In genomic region chr17:16346721-16347271, GRCh38 we compare ENCODE assay signal across 36 cellular contexts.
"Had no signal": no experiment of that assay in that cellular context is flagged by ENCODE, and none has a peak within 500 bp of the region (broad histone marks: within the 10 kb centered on the region; RNA-seq: fewer than 3 reads in every experiment).

No MANE protein-coding gene starts in this region.

- H3K9me3 Mint-ChIP-seq: activated CD4-positive, alpha-beta memory T cell treated with anti-CD3 and anti-CD28 coated beads for 36 hours; activated CD4-positive, alpha-beta T cell treated with anti-CD3 and anti-CD28 coated beads, Interleukin-2, amount 10 ng/mL, durations not matched to agents 24 days and 14 days; activated naive CD4-positive, alpha-beta T cell treated with anti-CD3 and anti-CD28 coated beads, Interleukin-2, amount 10 ng/mL, durations not matched to agents 7 days and 5 days; activated naive CD4-positive, alpha-beta T cell treated with anti-CD3 and anti-CD28 coated beads, Interleukin-2, amount 50 U/mL, for 72 hours; activated naive CD8-positive, alpha-beta T cell treated with anti-CD3 and anti-CD28 coated beads, Interleukin-2, amount 10 ng/mL, durations not matched to agents 7 days and 5 days; activated T-helper 1 cell treated with anti-CD3 and anti-CD28 coated beads, Interleukin-12 subunit alpha, Interleukin-12 subunit beta, Interleukin-2, Interleukin-4 antibody, amounts not matched to agents 30 ng/mL and 10 ng/mL and 1 ng/mL, durations not matched to agents 14 hours and 24 hours and 36 hours; activated T-helper 2 cell treated with anti-CD3 and anti-CD28 coated beads, Interferon-gamma antibody, Interleukin-2, Interleukin-4, amounts not matched to agents 10 μg/mL and 5 μg/mL and 100 μg/mL, durations not matched to agents 14 hours and 24 hours and 36 hours; brain; T-helper 2 cell treated with Interferon-gamma antibody and Interleukin-4, amounts not matched to agents 5 μg/mL and 100 μg/mL, for 36 hours had no signal

- H3K27me3 ChIP-seq: ascending aorta, breast epithelium, cardiac muscle cell, colonic mucosa, gastroesophageal sphincter had no signal

- H3K27ac ChIP-seq: ascending aorta, breast epithelium, cardiac muscle cell, colonic mucosa, epithelial cell of prostate, esophagus squamous epithelium, gastroesophageal sphincter, WERI-Rb-1 had no signal

- DNase-seq: activated CD4-positive, alpha-beta memory T cell treated with anti-CD3 and anti-CD28 coated beads for 36 hours; activated CD4-positive, alpha-beta T cell treated with anti-CD3 and anti-CD28 coated beads for 36 hours; activated CD4-positive, alpha-beta T cell treated with anti-CD3 and anti-CD28 coated beads, Interleukin-2, amount 10 ng/mL, durations not matched to agents 24 days and 14 days; activated CD4-positive, CD25-positive, alpha-beta regulatory T cell; activated CD4-positive, CD25-positive, alpha-beta regulatory T cell treated with anti-CD3 and anti-CD28 coated beads, Interleukin-2, amount 50 U/mL, for 72 hours; activated CD8-positive, alpha-beta memory T cell treated with anti-CD3 and anti-CD28 coated beads, Interleukin-2, amount 10 ng/mL, durations not matched to agents 7 days and 5 days; activated CD8-positive, alpha-beta memory T cell treated with anti-CD3 and anti-CD28 coated beads, Interleukin-2, amount 50 U/mL, for 4 hours; activated CD8-positive, alpha-beta T cell treated with anti-CD3 and anti-CD28 coated beads, Interleukin-2, amount 10 ng/mL, durations not matched to agents 7 days and 5 days; activated effector memory CD4-positive, alpha-beta T cell treated with anti-CD3 and anti-CD28 coated beads, Interleukin-2, amount 50 U/mL, for 16 hours; activated naive CD4-positive, alpha-beta T cell; activated naive CD4-positive, alpha-beta T cell treated with anti-CD3 and anti-CD28 coated beads, Interleukin-2, amount 10 ng/mL, durations not matched to agents 7 days and 5 days; activated naive CD8-positive, alpha-beta T cell treated with anti-CD3 and anti-CD28 coated beads, Interleukin-2, amount 10 ng/mL, durations not matched to agents 7 days and 5 days; activated T-cell treated with anti-CD3 and anti-CD28 coated beads, Interleukin-2, amount 50 U/mL, for 1 hour; activated T-cell treated with anti-CD3 and anti-CD28 coated beads, Interleukin-2, amount 50 U/mL, for 48 hours; central memory CD4-positive, alpha-beta T cell; cerebellar nuclear complex; colonic mucosa; effector CD8-positive, alpha-beta T cell; esophagus squamous epithelium; foreskin melanocyte; heart right ventricle; T-helper 17 cell; T1000; WERI-Rb-1 had no signal

- H3K4me3 ChIP-seq: ascending aorta, breast epithelium, cardiac muscle cell, colonic mucosa, esophagus squamous epithelium, gastroesophageal sphincter, heart right ventricle had no signal

- H3K27me3 Mint-ChIP-seq: activated CD4-positive, alpha-beta memory T cell treated with anti-CD3 and anti-CD28 coated beads for 36 hours; activated CD4-positive, alpha-beta T cell treated with anti-CD3 and anti-CD28 coated beads for 36 hours; activated naive CD4-positive, alpha-beta T cell treated with anti-CD3 and anti-CD28 coated beads, Interleukin-2, amount 10 ng/mL, durations not matched to agents 7 days and 5 days; activated naive CD8-positive, alpha-beta T cell treated with anti-CD3 and anti-CD28 coated beads, Interleukin-2, amount 10 ng/mL, durations not matched to agents 7 days and 5 days; T-helper 17 cell had no signal

- FAIRE-seq: endometrium, endothelial cell of umbilical vein had no signal

- H3K4me3 Mint-ChIP-seq: activated CD4-positive, alpha-beta memory T cell treated with anti-CD3 and anti-CD28 coated beads for 36 hours; activated CD4-positive, alpha-beta T cell treated with anti-CD3 and anti-CD28 coated beads for 36 hours; activated CD4-positive, alpha-beta T cell treated with anti-CD3 and anti-CD28 coated beads, Interleukin-2, amount 10 ng/mL, durations not matched to agents 24 days and 14 days; activated CD8-positive, alpha-beta memory T cell treated with anti-CD3 and anti-CD28 coated beads, Interleukin-2, amount 10 ng/mL, durations not matched to agents 7 days and 5 days; activated CD8-positive, alpha-beta T cell treated with anti-CD3 and anti-CD28 coated beads, Interleukin-2, amount 10 ng/mL, durations not matched to agents 7 days and 5 days; activated naive CD4-positive, alpha-beta T cell treated with anti-CD3 and anti-CD28 coated beads, Interleukin-2, amount 10 ng/mL, durations not matched to agents 7 days and 5 days; activated naive CD8-positive, alpha-beta T cell treated with anti-CD3 and anti-CD28 coated beads, Interleukin-2, amount 10 ng/mL, durations not matched to agents 7 days and 5 days; activated T-helper 1 cell treated with anti-CD3 and anti-CD28 coated beads, Interleukin-12 subunit alpha, Interleukin-12 subunit beta, Interleukin-2, Interleukin-4 antibody, amounts not matched to agents 30 ng/mL and 10 ng/mL and 1 ng/mL, durations not matched to agents 14 hours and 24 hours and 36 hours; brain; T-helper 17 cell; T-helper 2 cell treated with Interferon-gamma antibody and Interleukin-4, amounts not matched to agents 5 μg/mL and 100 μg/mL, for 36 hours had no signal

- ATAC-seq: activated CD4-positive, alpha-beta T cell treated with anti-CD3 and anti-CD28 coated beads for 36 hours; activated CD8-positive, alpha-beta memory T cell treated with anti-CD3 and anti-CD28 coated beads, Interleukin-2, amount 10 ng/mL, durations not matched to agents 7 days and 5 days; activated CD8-positive, alpha-beta T cell treated with anti-CD3 and anti-CD28 coated beads, Interleukin-2, amount 10 ng/mL, durations not matched to agents 7 days and 5 days; activated naive CD4-positive, alpha-beta T cell treated with anti-CD3 and anti-CD28 coated beads, Interleukin-2, amount 50 U/mL, for 72 hours; gastroesophageal sphincter; heart right ventricle; T-helper 17 cell had no signal

- H3K9me3 ChIP-seq: ascending aorta, breast epithelium, colonic mucosa, esophagus squamous epithelium, gastroesophageal sphincter, heart right ventricle had no signal

- H3K4me1 ChIP-seq: breast epithelium, colonic mucosa had no signal

- H3K27ac Mint-ChIP-seq: activated CD4-positive, alpha-beta memory T cell treated with anti-CD3 and anti-CD28 coated beads for 36 hours; activated CD4-positive, alpha-beta T cell treated with anti-CD3 and anti-CD28 coated beads for 36 hours; activated CD4-positive, alpha-beta T cell treated with anti-CD3 and anti-CD28 coated beads, Interleukin-2, amount 10 ng/mL, durations not matched to agents 24 days and 14 days; activated CD8-positive, alpha-beta memory T cell treated with anti-CD3 and anti-CD28 coated beads, Interleukin-2, amount 10 ng/mL, durations not matched to agents 7 days and 5 days; activated CD8-positive, alpha-beta T cell treated with anti-CD3 and anti-CD28 coated beads, Interleukin-2, amount 10 ng/mL, durations not matched to agents 7 days and 5 days; activated naive CD4-positive, alpha-beta T cell treated with anti-CD3 and anti-CD28 coated beads, Interleukin-2, amount 10 ng/mL, durations not matched to agents 7 days and 5 days; activated naive CD4-positive, alpha-beta T cell treated with anti-CD3 and anti-CD28 coated beads, Interleukin-2, amount 50 U/mL, for 72 hours; activated naive CD8-positive, alpha-beta T cell treated with anti-CD3 and anti-CD28 coated beads, Interleukin-2, amount 10 ng/mL, durations not matched to agents 7 days and 5 days; activated T-helper 2 cell treated with anti-CD3 and anti-CD28 coated beads, Interferon-gamma antibody, Interleukin-2, Interleukin-4, amounts not matched to agents 10 μg/mL and 5 μg/mL and 100 μg/mL, durations not matched to agents 14 hours and 24 hours and 36 hours; T-helper 17 cell; T-helper 2 cell treated with Interferon-gamma antibody and Interleukin-4, amounts not matched to agents 5 μg/mL and 100 μg/mL, for 36 hours had no signal
